ENCODE assay signal across 1 cellular context in genomic region chr1:19337289-19337688, GRCh38.
TF ChIP-seq lines count a peak whose summit lies in the region.

No MANE protein-coding gene starts in this region.

TF ChIP-seq in IMR-90, 13 proteins besides CTCF, POLR2A, EP300 and RAD21:
- TF ChIP-seq USF2 (IDR thresholded peaks at IDR 0.05; ENCODE audit: low read depth, low read length) (no peak), ELK1 (IDR thresholded peaks at IDR 0.05; ENCODE audit: borderline replicate concordance, low read depth, low read length) (no peak)
